Comparison of ENCODE assay signal across 8 cellular contexts in the genomic region with DNA sequence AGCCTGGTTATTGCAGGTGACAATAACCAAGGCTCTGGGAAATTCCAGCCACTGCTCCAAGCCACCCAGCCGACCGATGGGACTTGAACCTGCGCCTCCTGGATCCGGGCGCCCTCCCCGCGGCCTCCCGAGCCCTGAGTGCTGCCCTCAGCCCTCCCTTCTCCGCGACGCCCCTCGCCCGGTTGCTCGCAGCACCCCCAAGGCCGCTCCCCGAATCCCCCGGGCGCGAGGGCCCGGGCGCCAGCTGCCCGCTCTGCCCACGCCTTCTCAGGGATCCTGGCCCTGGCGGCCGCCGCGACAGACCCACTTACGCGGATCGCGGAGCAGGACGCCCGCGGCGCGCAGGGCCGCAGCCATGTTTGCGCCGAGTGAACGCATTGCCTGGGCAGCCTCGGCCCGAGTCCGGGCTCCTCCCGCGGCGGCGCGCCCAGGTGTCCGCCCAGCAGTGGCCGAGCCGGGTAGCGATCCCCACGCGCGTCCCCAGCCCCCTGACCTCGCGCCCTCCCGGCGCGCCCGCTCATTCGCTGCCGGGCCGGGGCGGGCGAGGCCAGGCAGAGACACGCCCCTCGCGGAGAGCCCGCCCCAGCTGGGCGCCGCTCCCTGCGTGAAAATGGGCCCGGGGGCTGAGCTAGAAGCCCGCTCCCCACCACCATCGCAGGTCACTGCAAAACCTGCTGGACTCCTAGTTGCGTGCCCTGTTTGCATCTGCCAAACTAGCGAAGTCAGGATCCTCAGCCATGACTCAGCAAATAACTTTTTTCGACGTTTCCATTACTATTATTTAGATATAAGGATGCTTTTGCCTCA. TPM values are rescaled to one million over a fixed set of nuclear protein-coding genes. Genes with fewer than 3 reads are reported as not detected.
A peak's percentile ranks its signal among the peaks of the same experiment; 100 is the strongest.
DNase-seq lines count a peak whose midpoint lies in the region; ATAC-seq and TF ChIP-seq lines count a peak whose summit lies in the region.

A gene with protein sequence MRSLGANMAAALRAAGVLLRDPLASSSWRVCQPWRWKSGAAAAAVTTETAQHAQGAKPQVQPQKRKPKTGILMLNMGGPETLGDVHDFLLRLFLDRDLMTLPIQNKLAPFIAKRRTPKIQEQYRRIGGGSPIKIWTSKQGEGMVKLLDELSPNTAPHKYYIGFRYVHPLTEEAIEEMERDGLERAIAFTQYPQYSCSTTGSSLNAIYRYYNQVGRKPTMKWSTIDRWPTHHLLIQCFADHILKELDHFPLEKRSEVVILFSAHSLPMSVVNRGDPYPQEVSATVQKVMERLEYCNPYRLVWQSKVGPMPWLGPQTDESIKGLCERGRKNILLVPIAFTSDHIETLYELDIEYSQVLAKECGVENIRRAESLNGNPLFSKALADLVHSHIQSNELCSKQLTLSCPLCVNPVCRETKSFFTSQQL (minus strand): TSS at position 460 of the 807 bp plus-strand sequence. CDS start 82 bp downstream, at position 378.

- H3K9me3 ChIP-seq in trophoblast cell (ENCODE audit: insufficient read depth, low read depth, low read length) (no peaks in the 10 kb centered on the region), tibial nerve (no peaks in the 10 kb centered on the region)

- no CpG with 5 or more reads among the region's 80 CpGs for WGBS in trophoblast cell (ENCODE audit: extremely low coverage, insufficient coverage, insufficient read length)
- 1% methylated on average over 58 of the region's 80 CpGs for WGBS in tibial nerve, 2 donors

- in situ Hi-C loops in G401 (cut with HindIII; ENCODE audit: low sequenced_read_pairs): no loop called here

- peak in 1 of 2 donors; percentile 64 for TF ChIP-seq POLR2A in tibial nerve (IDR thresholded peaks at IDR 0.05)

- H3K4me1 Mint-ChIP-seq in activated naive CD8-positive, alpha-beta T cell treated with anti-CD3 and anti-CD28 coated beads, Interleukin-2, amount 10 ng/mL, durations not matched to agents 7 days and 5 days: peaks cover 15% of the 10 kb centered on the region

- peak within 1 kb of the TSS; percentile 57 for H2AFZ ChIP-seq in KMS-11 (ENCODE audit: low read depth)
- peak within 1 kb of the TSS; percentile 64 for H2AFZ ChIP-seq in trophoblast cell (ENCODE audit: insufficient read depth, low read length, poor library complexity)

- DNase-seq in G401 (ENCODE audit: low spot score) (peak; percentile 65), SW 1271 (lab: John Stamatoyannopoulos, UW) (peak; percentile 21 to 41), Right ventricle myocardium superior (peak; percentile 92), trophoblast cell (peak; percentile 91 to 93), tibial nerve (ENCODE audit: low spot score in 2 of 2) (peak; percentile 46 to 53)
- peak; percentile 84 for DNase-seq in activated naive CD8-positive, alpha-beta T cell treated with anti-CD3 and anti-CD28 coated beads, Interleukin-2, amount 10 ng/mL, durations not matched to agents 7 days and 5 days

- peak within 1 kb of the TSS; percentile 71 for H3K18ac ChIP-seq in trophoblast cell (ENCODE audit: low read length)

- H3K4me3 Mint-ChIP-seq in activated naive CD8-positive, alpha-beta T cell treated with anti-CD3 and anti-CD28 coated beads, Interleukin-2, amount 10 ng/mL, durations not matched to agents 7 days and 5 days: peak within 1 kb of the TSS; percentile 89

- peak within 1 kb of the TSS; percentile 25 for H3K4ac ChIP-seq in trophoblast cell (ENCODE audit: low read depth, low read length)

- H3K36me3 ChIP-seq in KMS-11 (ENCODE audit: insufficient read depth): no peaks in the 10 kb centered on the region
- peaks cover 0 to 3% of the 10 kb centered on the region in 2 experiments for H3K36me3 ChIP-seq in trophoblast cell (ENCODE audit: control insufficient read depth in 1 of 2, insufficient read depth in 2 of 2, low read length in 2 of 2)
- H3K36me3 ChIP-seq in tibial nerve: peaks cover 0 to 15% (median 4%) of the 10 kb centered on the region in 3 donors

- H3K9ac ChIP-seq in KMS-11: peak within 1 kb of the TSS; percentile 70
- peak within 1 kb of the TSS; percentile 72 for H3K9ac ChIP-seq in trophoblast cell (ENCODE audit: low read length)

- intact Hi-C loops in Right ventricle myocardium superior (cut with DNase I): no loop called here

- H2BK120ac ChIP-seq in trophoblast cell (ENCODE audit: insufficient read depth, low read length, poor library complexity): peak within 1 kb of the TSS; percentile 34

- peak within 1 kb of the TSS; percentile 52 for H4K12ac ChIP-seq in trophoblast cell (ENCODE audit: low read depth, low read length)

- H3K9me3 Mint-ChIP-seq in activated naive CD8-positive, alpha-beta T cell treated with anti-CD3 and anti-CD28 coated beads, Interleukin-2, amount 10 ng/mL, durations not matched to agents 7 days and 5 days: no peaks in the 10 kb centered on the region

- H3K4me1 ChIP-seq in KMS-11 (ENCODE audit: low read depth, poor library complexity, severe bottlenecking) (peaks cover 32% of the 10 kb centered on the region), trophoblast cell (ENCODE audit: control insufficient read depth in 1 of 2, insufficient read depth in 2 of 2, low read length in 2 of 2) (peaks cover 4 to 9% of the 10 kb centered on the region in 2 experiments), tibial nerve (peaks cover 0 to 22% (median 14%) of the 10 kb centered on the region in 4 donors)

- TF ChIP-seq CTCF in KMS-11 (conservative IDR thresholded peaks at IDR 0.05; ENCODE audit: low read depth, low read length) (no peak), tibial nerve (IDR thresholded peaks at IDR 0.05) (peak in 2 of 5 experiments; percentile 28 to 44)

- peak in 1 of 2 donors; percentile 51 for TF ChIP-seq EP300 in tibial nerve (IDR thresholded peaks at IDR 0.05)

- POLR2A ChIA-PET in activated naive CD8-positive, alpha-beta T cell treated with anti-CD3 and anti-CD28 coated beads, Interleukin-2, amount 10 ng/mL, durations not matched to agents 7 days and 5 days (lab: Charles Lee): interaction anchor here (1.0 to 3.0 kb wide), 3 partner anchors 14 to 38 kb away, joined by 3 to 11 read pairs (median 9); a partner anchor contains a TSS

- no peaks in the 10 kb centered on the region for H4K20me1 ChIP-seq in KMS-11 (ENCODE audit: insufficient read depth)

- H2BK12ac ChIP-seq in trophoblast cell (ENCODE audit: low read length): no peak within 1 kb of the TSS

- H3K79me2 ChIP-seq in KMS-11 (ENCODE audit: insufficient read depth, low read depth) (no peaks in the 10 kb centered on the region), trophoblast cell (ENCODE audit: control insufficient read depth, insufficient read depth, low read length, poor library complexity) (peaks cover 4% of the 10 kb centered on the region)

- H2BK5ac ChIP-seq in trophoblast cell (ENCODE audit: low read depth, low read length, poor library complexity): peak within 1 kb of the TSS; percentile 24

- H4K8ac ChIP-seq in trophoblast cell (ENCODE audit: low read depth, low read length): peak within 1 kb of the TSS; percentile 81

- H3K36me3 Mint-ChIP-seq in activated naive CD8-positive, alpha-beta T cell treated with anti-CD3 and anti-CD28 coated beads, Interleukin-2, amount 10 ng/mL, durations not matched to agents 7 days and 5 days: peaks cover 11% of the 10 kb centered on the region

- H3K27me3 Mint-ChIP-seq in activated naive CD8-positive, alpha-beta T cell treated with anti-CD3 and anti-CD28 coated beads, Interleukin-2, amount 10 ng/mL, durations not matched to agents 7 days and 5 days: no peaks in the 10 kb centered on the region

- H2AK5ac ChIP-seq in trophoblast cell (ENCODE audit: low read length): no peak within 1 kb of the TSS

- H3K4me2 ChIP-seq in KMS-11: peak within 1 kb of the TSS; percentile 69
- H3K4me2 ChIP-seq in trophoblast cell (ENCODE audit: low read length): peak within 1 kb of the TSS; percentile 78

- H3K27ac ChIP-seq in KMS-11 (peak within 1 kb of the TSS; percentile 47), trophoblast cell (ENCODE audit: low read depth, low read length) (peak within 1 kb of the TSS; percentile 64), tibial nerve (peak within 1 kb of the TSS; percentile 58 to 94 (median 90))

- peak within 1 kb of the TSS; percentile 82 for H4K91ac ChIP-seq in trophoblast cell (ENCODE audit: low read depth, low read length)

- H3K79me1 ChIP-seq in trophoblast cell (ENCODE audit: low read length): peaks cover 6% of the 10 kb centered on the region

- H3K27ac Mint-ChIP-seq in activated naive CD8-positive, alpha-beta T cell treated with anti-CD3 and anti-CD28 coated beads, Interleukin-2, amount 10 ng/mL, durations not matched to agents 7 days and 5 days: peak within 1 kb of the TSS; percentile 85

- ATAC-seq in GM21723 (IDR thresholded peaks at IDR 0.05; ENCODE audit: unreplicated experiment): peak; percentile 95
- peak; percentile 96 for ATAC-seq in activated naive CD8-positive, alpha-beta T cell treated with anti-CD3 and anti-CD28 coated beads, Interleukin-2, amount 10 ng/mL, durations not matched to agents 7 days and 5 days (ENCODE audit: low read depth)
- peak; percentile 99 for ATAC-seq in Right ventricle myocardium superior (ENCODE audit: poor library complexity)

- H3K14ac ChIP-seq in trophoblast cell (ENCODE audit: low read length): peak within 1 kb of the TSS; percentile 71

- H3K27me3 ChIP-seq in KMS-11 (ENCODE audit: insufficient read depth, low read depth): no peaks in the 10 kb centered on the region
- no peaks in the 10 kb centered on the region for H3K27me3 ChIP-seq in trophoblast cell (ENCODE audit: insufficient read depth, low read length)
- no peaks in the 10 kb centered on the region for H3K27me3 ChIP-seq in tibial nerve

- H3K4me3 ChIP-seq in KMS-11 (IDR thresholded peaks at IDR 0.05; ENCODE audit: insufficient read depth, low read depth, low read length) (peak within 1 kb of the TSS; percentile 73), trophoblast cell (ENCODE audit: low read depth, low read length) (peak within 1 kb of the TSS; percentile 86), tibial nerve (peak within 1 kb of the TSS; percentile 82 to 99 (median 84))

- H3K23ac ChIP-seq in trophoblast cell (ENCODE audit: low read length): no peak within 1 kb of the TSS

RNA-seq across cellular contexts. Expression of the gene that starts here (rescaled TPM):
- 84.7 and 129 TPM in 2 replicates for total RNA-seq in G401 (2014; rRNA removed; shearing (Covaris generic))
- 10 to 100 TPM; 23.2 to 23.6 TPM for total RNA-seq in activated naive CD8-positive, alpha-beta T cell treated with anti-CD3 and anti-CD28 coated beads, Interleukin-2, amount 10 ng/mL, durations not matched to agents 7 days and 5 days
- 34.5 TPM for total RNA-seq in Right ventricle myocardium superior
- polyA plus RNA-seq in trophoblast cell (2013): 29.9 and 31.6 TPM in 2 replicates
- total RNA-seq in tibial nerve: 10 to 100 TPM; 16.3 to 42.4 (median 28.2) TPM

Comparison
In these comparisons a context has a peak if more than half of its experiments do, and no peak if none do; other contexts are left out.
1. Peak in every context shown above with its lines: DNase-seq, ATAC-seq, H3K4me3 ChIP-seq and H3K27ac ChIP-seq.
2. DNase-seq: peak in every context shown above with its lines; median percentile 92 in Right ventricle myocardium superior; 92 in trophoblast cell; 84 in activated naive CD8-positive, alpha-beta T cell treated with anti-CD3 and anti-CD28 coated beads, Interleukin-2, amount 10 ng/mL, durations not matched to agents 7 days and 5 days; 65 in G401; 50 in tibial nerve; 31 in SW 1271.